8 cellular contexts compared by ENCODE assay signal in genomic region chr1:44812822-44813543, GRCh38. TPM values are rescaled to one million over a fixed set of nuclear protein-coding genes. Genes with fewer than 3 reads are reported as not detected.
DNase-seq lines count a peak whose midpoint lies in the region; ATAC-seq and TF ChIP-seq lines count a peak whose summit lies in the region.

No MANE protein-coding gene starts in this region.

- CTCF ChIA-PET in naive thymus-derived CD4-positive, alpha-beta T cell (lab: Charles Lee) = interaction anchor here (0.6 to 2.7 kb wide), 5 partner anchors 11 to 84 kb away, joined by 3 to 10 read pairs (median 3); partner anchors contain the start of gene PLK3

- H3K27me3 ChIP-seq in BLaER1 (no peaks in the 10 kb centered on the region), MM.1S (replicated peaks; ENCODE audit: insufficient read depth, low read length) (peaks cover 9% of the 10 kb centered on the region; the same call in 1 of the 2 replicates)
- no peaks in the 10 kb centered on the region for H3K27me3 ChIP-seq in naive thymus-derived CD4-positive, alpha-beta T cell (ENCODE audit: control insufficient read depth in 2 of 2, insufficient read depth in 2 of 2, low read length in 2 of 2)

- H3K27me3 Mint-ChIP-seq in naive thymus-derived CD4-positive, alpha-beta T cell = peaks cover 0 to 3% (median 0%) of the 10 kb centered on the region in 5 donors

- H3K9me3 ChIP-seq in BLaER1 (no peaks in the 10 kb centered on the region), MM.1S (replicated peaks; ENCODE audit: insufficient read depth, low read length) (no peaks in the 10 kb centered on the region)
- no peaks in the 10 kb centered on the region for H3K9me3 ChIP-seq in naive thymus-derived CD4-positive, alpha-beta T cell (ENCODE audit: control insufficient read depth in 2 of 3, low read length in 3 of 3)

- no peaks in the 10 kb centered on the region for H3K79me2 ChIP-seq in MM.1S (ENCODE audit: low read length)

- TF ChIP-seq CTCF in MM.1S (IDR thresholded peaks at IDR 0.05; ENCODE audit: low read length) (no peak), epithelial cell of esophagus (IDR thresholded peaks at IDR 0.05; ENCODE audit: insufficient read depth, low read depth, low read length, missing control alignments) (no peak)

- H3K4me2 ChIP-seq in BLaER1 (peak overlapping the region; percentile 77), MM.1S (ENCODE audit: low read depth, low read length) (peak overlapping the region; percentile 56)

- H3K9ac ChIP-seq in BLaER1 (peak overlapping the region; percentile 74; the same call in 1 of the 2 replicates), MM.1S (ENCODE audit: low read length) (no peak overlapping the region)

- H3K4me3 ChIP-seq in BLaER1 (peak overlapping the region; percentile 60), MM.1S (ENCODE audit: low read length) (peak overlapping the region; percentile 65), epithelial cell of esophagus (ENCODE audit: low read length) (peak overlapping the region; percentile 56)
- peak overlapping the region; percentile 66 for H3K4me3 ChIP-seq in naive thymus-derived CD4-positive, alpha-beta T cell (ENCODE audit: low read length)

- H3K36me3 Mint-ChIP-seq in naive thymus-derived CD4-positive, alpha-beta T cell = peaks cover 0 to 29% (median 0%) of the 10 kb centered on the region in 5 donors

- H3K36me3 ChIP-seq in BLaER1 (no peaks in the 10 kb centered on the region), MM.1S (replicated peaks; ENCODE audit: insufficient read depth, low read length) (no peaks in the 10 kb centered on the region)
- H3K36me3 ChIP-seq in naive thymus-derived CD4-positive, alpha-beta T cell (ENCODE audit: control insufficient read depth in 2 of 3, insufficient read depth in 3 of 3, low read length in 3 of 3) = no peaks in the 10 kb centered on the region

- intact Hi-C loops in naive thymus-derived CD4-positive, alpha-beta T cell (cut with micrococcal nuclease) = no loop called here

- H3K27ac Mint-ChIP-seq in naive thymus-derived CD4-positive, alpha-beta T cell = peak overlapping the region in 8 of 9 donors; percentile 95 to 100 (median 99)

- H2AFZ ChIP-seq in MM.1S (ENCODE audit: low read length) = peak overlapping the region; percentile 76

- peak overlapping the region in 9 of 10 donors; percentile 45 to 94 (median 89) for H3K4me3 Mint-ChIP-seq in naive thymus-derived CD4-positive, alpha-beta T cell

- POLR2A ChIA-PET in naive thymus-derived CD4-positive, alpha-beta T cell (lab: Charles Lee) = interaction anchor here (0.8 to 18.7 kb wide), 17 partner anchors 11 to 491 kb away, joined by 3 to 709 read pairs (median 4); partner anchors contain the start of genes HECTD3, PLK3, RNU5D-1 and RPS8

- no peak for ATAC-seq in naive thymus-derived CD4-positive, alpha-beta T cell
- no peak for ATAC-seq in GM21825 (IDR thresholded peaks at IDR 0.05; ENCODE audit: unreplicated experiment)
- no peak for ATAC-seq in HG03469 (IDR thresholded peaks at IDR 0.05; ENCODE audit: unreplicated experiment)
- no peak for ATAC-seq in HG02885 (IDR thresholded peaks at IDR 0.05; ENCODE audit: poor library complexity, unreplicated experiment)
- no peak for ATAC-seq in HG02938 (IDR thresholded peaks at IDR 0.05; ENCODE audit: unreplicated experiment)

- no peaks in the 10 kb centered on the region for H3K9me2 ChIP-seq in MM.1S (replicated peaks; ENCODE audit: insufficient read depth, low read length)

- H3F3A ChIP-seq in MM.1S (ENCODE audit: insufficient read depth, low read length) = peaks cover 11% of the 10 kb centered on the region

- peaks cover 0 to 8% (median 0%) of the 10 kb centered on the region in 11 donors for H3K9me3 Mint-ChIP-seq in naive thymus-derived CD4-positive, alpha-beta T cell

- peaks cover 71% of the 10 kb centered on the region for H3K4me1 ChIP-seq in BLaER1
- H3K4me1 ChIP-seq in MM.1S (ENCODE audit: low read length) = peaks cover 19% of the 10 kb centered on the region
- peaks cover 45 to 56% of the 10 kb centered on the region in 2 donors for H3K4me1 ChIP-seq in naive thymus-derived CD4-positive, alpha-beta T cell (ENCODE audit: control insufficient read depth in 2 of 2, insufficient read depth in 2 of 2, low read length in 2 of 2)

- no peak for DNase-seq in MM.1S
- no peak for DNase-seq in epithelial cell of esophagus (ENCODE audit: low read depth)
- no peak for DNase-seq in naive thymus-derived CD4-positive, alpha-beta T cell

- H3K4me1 Mint-ChIP-seq in naive thymus-derived CD4-positive, alpha-beta T cell = peaks cover 52 to 77% (median 63%) of the 10 kb centered on the region in 7 donors

- H3K27ac ChIP-seq in BLaER1 = peak overlapping the region; percentile 83
- no peak overlapping the region for H3K27ac ChIP-seq in MM.1S (ENCODE audit: low read length)
- peak overlapping the region; percentile 81 for H3K27ac ChIP-seq in naive thymus-derived CD4-positive, alpha-beta T cell (ENCODE audit: low read depth, low read length)

- no peaks in the 10 kb centered on the region for H4K20me1 ChIP-seq in BLaER1
- H4K20me1 ChIP-seq in MM.1S (ENCODE audit: insufficient read depth, low read length) = no peaks in the 10 kb centered on the region

RNA-seq across cellular contexts. Expression of gene BTBD19, which starts 4.7 kb away (rescaled TPM):
- 10 to 100 TPM; 11.2 to 47.2 (median 13.5) TPM for total RNA-seq in naive thymus-derived CD4-positive, alpha-beta T cell
- polyA plus RNA-seq in naive thymus-derived CD4-positive, alpha-beta T cell = under 1 TPM; 0.07 to 0.28 TPM

RNA-seq across cellular contexts. Expression of gene DYNLT4, which starts 5.8 kb away (rescaled TPM):
- 1 to 10 TPM in 2 of 5 experiments, under 1 TPM in 3; 0.31 to 9.7 (median 0.87) TPM for total RNA-seq in naive thymus-derived CD4-positive, alpha-beta T cell
- under 1 TPM in 1 of 2 donors, not detected in 1; 0.47 TPM for polyA plus RNA-seq in naive thymus-derived CD4-positive, alpha-beta T cell

RNA-seq across cellular contexts. Expression of gene PLK3, which starts 12.8 kb away (rescaled TPM):
- total RNA-seq in naive thymus-derived CD4-positive, alpha-beta T cell = 100 to 1,000 TPM in 4 of 5 experiments, 10 to 100 TPM in 1; 92.8 to 456 (median 142) TPM
- polyA plus RNA-seq in naive thymus-derived CD4-positive, alpha-beta T cell = 10 to 100 TPM; 30.5 to 59.1 TPM

RNA-seq across cellular contexts. Expression of gene BEST4, which starts 25.0 kb away (rescaled TPM):
- 1 to 10 TPM in 2 of 5 experiments, under 1 TPM in 3; 0.77 to 1.4 (median 0.96) TPM for total RNA-seq in naive thymus-derived CD4-positive, alpha-beta T cell
- polyA plus RNA-seq in naive thymus-derived CD4-positive, alpha-beta T cell = under 1 TPM in 1 of 2 donors, not detected in 1; 0.72 TPM

RNA-seq across cellular contexts. Expression of gene PTCH2, which starts 30.1 kb away (rescaled TPM):
- total RNA-seq in naive thymus-derived CD4-positive, alpha-beta T cell = 1 to 10 TPM; 1.3 to 2.8 (median 1.4) TPM
- under 1 TPM in 1 of 2 donors, not detected in 1; 0.06 TPM for polyA plus RNA-seq in naive thymus-derived CD4-positive, alpha-beta T cell
